1 cellular context compared by ENCODE assay signal in genomic region chr11:88193278-88193677, GRCh38.
TF ChIP-seq lines count a peak whose summit lies in the region.

No MANE protein-coding gene starts in this region.

TF ChIP-seq in GM12878, 131 proteins besides CTCF, POLR2A, EP300 and RAD21 (continued from another document):
- TF ChIP-seq ZBTB4 (CRISPR knock-in tag; IDR thresholded peaks at IDR 0.05) = no peak
- TF ChIP-seq ZSCAN29 (IDR thresholded peaks at IDR 0.05) = no peak
- TF ChIP-seq MXI1 (IDR thresholded peaks at IDR 0.05; ENCODE audit: low read depth, low read length) = no peak
- TF ChIP-seq NR2C1 (IDR thresholded peaks at IDR 0.05) = no peak
- TF ChIP-seq STAT3 (IDR thresholded peaks at IDR 0.05; ENCODE audit: low read depth, low read length) = no peak; the same call in 1 of the 2 replicates
- peak; percentile 63; the same call in 1 of the 2 replicates for TF ChIP-seq MLLT1 (IDR thresholded peaks at IDR 0.05)
- TF ChIP-seq SREBF2 (IDR thresholded peaks at IDR 0.05; ENCODE audit: low read length) = no peak
- no peak for TF ChIP-seq WRNIP1 (IDR thresholded peaks at IDR 0.05; ENCODE audit: borderline replicate concordance, low read depth, low read length)
- TF ChIP-seq PRDM15 (CRISPR knock-in tag; IDR thresholded peaks at IDR 0.05) = no peak
- TF ChIP-seq JUND (IDR thresholded peaks at IDR 0.05; ENCODE audit: low read depth, low read length) = no peak
- no peak for TF ChIP-seq KDM1A (IDR thresholded peaks at IDR 0.05; ENCODE audit: borderline replicate concordance)
- no peak for TF ChIP-seq IRF3 (IDR thresholded peaks at IDR 0.05)
- no peak for TF ChIP-seq SUZ12 (IDR thresholded peaks at IDR 0.05; ENCODE audit: unreplicated experiment)
- TF ChIP-seq CREB1 (IDR thresholded peaks at IDR 0.05; ENCODE audit: low read depth) = peak; percentile 31; the same call in 1 of the 2 replicates
- peak; percentile 94 for TF ChIP-seq PKNOX1 (IDR thresholded peaks at IDR 0.05)
- TF ChIP-seq IKZF1 (conservative IDR thresholded peaks at IDR 0.05) = peak; percentile 85
- TF ChIP-seq RUNX3 (IDR thresholded peaks at IDR 0.05; ENCODE audit: low read length) = peak; percentile 91
- TF ChIP-seq CREM (IDR thresholded peaks at IDR 0.05; ENCODE audit: low read depth) = peak; percentile 26; the same call in 1 of the 2 replicates
- TF ChIP-seq DPF2 (IDR thresholded peaks at IDR 0.05) = peak; percentile 96
- no peak for TF ChIP-seq HDGF (IDR thresholded peaks at IDR 0.05)
- TF ChIP-seq TARDBP (IDR thresholded peaks at IDR 0.05; ENCODE audit: borderline replicate concordance) = no peak
- peak; percentile 77; the same call in 1 of the 2 replicates for TF ChIP-seq NFIC (IDR thresholded peaks at IDR 0.05; ENCODE audit: low read depth, low read length)
- TF ChIP-seq ZNF384 (IDR thresholded peaks at IDR 0.05; ENCODE audit: borderline replicate concordance, low read depth, low read length) = no peak
- no peak for TF ChIP-seq IRF5 (IDR thresholded peaks at IDR 0.05; ENCODE audit: borderline replicate concordance)
- no peak for TF ChIP-seq JUNB (IDR thresholded peaks at IDR 0.05)
- TF ChIP-seq ETV6 (conservative IDR thresholded peaks at IDR 0.05 in 1 of 2, IDR thresholded peaks at IDR 0.05 in 1 of 2; ENCODE audit: borderline replicate concordance in 1 of 2, low read depth in 1 of 2) = peak in 1 of 2 experiments; percentile 30; a peak in 1 of 4 replicates
- no peak for TF ChIP-seq MYB (IDR thresholded peaks at IDR 0.05; ENCODE audit: borderline replicate concordance, low read depth, low read length)
